Comparison of ENCODE assay signal across 1 cellular context in the genomic region with DNA sequence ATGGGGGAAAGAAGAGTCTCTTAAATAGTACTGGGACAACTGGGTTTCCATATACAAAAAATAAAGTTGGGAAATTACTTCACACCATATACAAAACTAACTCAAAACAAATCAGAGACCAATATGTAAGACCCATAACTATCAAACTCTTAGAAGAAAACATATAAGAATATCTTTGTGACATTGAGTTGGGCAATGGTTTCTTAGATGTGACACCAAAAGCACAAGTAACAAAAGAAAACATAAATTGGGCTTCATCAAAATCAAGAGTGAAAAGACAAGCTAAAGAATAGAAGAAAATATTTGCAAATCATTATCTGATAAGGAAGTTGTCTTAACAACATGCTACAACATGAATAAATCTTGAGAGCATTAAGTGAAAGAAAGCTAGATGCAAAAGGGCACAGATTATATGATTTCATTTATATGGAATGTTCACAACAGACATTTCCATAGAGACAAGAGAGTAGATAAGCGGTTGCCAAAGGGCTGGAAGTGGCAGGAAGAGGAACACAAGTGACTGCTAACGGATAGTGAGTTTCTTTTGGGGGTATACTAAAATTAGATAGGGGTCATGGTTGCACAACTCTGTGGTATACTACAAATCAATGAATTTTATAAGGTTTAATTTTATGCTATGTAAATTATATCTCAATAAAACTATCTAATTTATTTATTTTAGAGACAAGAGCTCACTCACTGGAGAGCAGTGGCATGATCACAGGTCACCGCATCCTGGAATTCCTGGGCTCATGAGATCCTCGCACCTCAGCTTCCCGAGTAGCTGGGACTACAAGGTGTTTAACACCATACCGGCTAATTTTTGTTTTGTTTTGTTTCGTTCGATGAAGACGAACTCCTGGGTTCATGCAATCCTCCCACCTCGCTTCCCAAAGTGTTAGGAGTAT.
TF ChIP-seq lines count a peak whose summit lies in the region.

No MANE protein-coding gene starts in this region.

TF ChIP-seq in HEK293, 187 proteins besides CTCF, POLR2A, EP300 and RAD21 (continued from another document and continues in another):
- TF ChIP-seq ZNF621 (tag by site-specific recombination; IDR thresholded peaks at IDR 0.05) = no peak
- TF ChIP-seq, protein P1, sequence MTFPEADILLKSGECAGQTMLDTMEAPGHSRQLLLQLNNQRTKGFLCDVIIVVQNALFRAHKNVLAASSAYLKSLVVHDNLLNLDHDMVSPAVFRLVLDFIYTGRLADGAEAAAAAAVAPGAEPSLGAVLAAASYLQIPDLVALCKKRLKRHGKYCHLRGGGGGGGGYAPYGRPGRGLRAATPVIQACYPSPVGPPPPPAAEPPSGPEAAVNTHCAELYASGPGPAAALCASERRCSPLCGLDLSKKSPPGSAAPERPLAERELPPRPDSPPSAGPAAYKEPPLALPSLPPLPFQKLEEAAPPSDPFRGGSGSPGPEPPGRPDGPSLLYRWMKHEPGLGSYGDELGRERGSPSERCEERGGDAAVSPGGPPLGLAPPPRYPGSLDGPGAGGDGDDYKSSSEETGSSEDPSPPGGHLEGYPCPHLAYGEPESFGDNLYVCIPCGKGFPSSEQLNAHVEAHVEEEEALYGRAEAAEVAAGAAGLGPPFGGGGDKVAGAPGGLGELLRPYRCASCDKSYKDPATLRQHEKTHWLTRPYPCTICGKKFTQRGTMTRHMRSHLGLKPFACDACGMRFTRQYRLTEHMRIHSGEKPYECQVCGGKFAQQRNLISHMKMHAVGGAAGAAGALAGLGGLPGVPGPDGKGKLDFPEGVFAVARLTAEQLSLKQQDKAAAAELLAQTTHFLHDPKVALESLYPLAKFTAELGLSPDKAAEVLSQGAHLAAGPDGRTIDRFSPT (tag by site-specific recombination; IDR thresholded peaks at IDR 0.05) = 0 out of 2 replicates have a peak, but pooled peaks have one; percentile 43
- no peak for TF ChIP-seq YY1 (tag by site-specific recombination; IDR thresholded peaks at IDR 0.05)
- no peak for TF ChIP-seq ZNF37A (tag by site-specific recombination; IDR thresholded peaks at IDR 0.05)
- no peak for TF ChIP-seq BCL11B (tag by site-specific recombination; IDR thresholded peaks at IDR 0.05; ENCODE audit: low read depth)
- no peak for TF ChIP-seq MYNN (tag by site-specific recombination; IDR thresholded peaks at IDR 0.05; ENCODE audit: borderline replicate concordance)
- TF ChIP-seq BCL11A (tag by site-specific recombination; IDR thresholded peaks at IDR 0.05; ENCODE audit: low read depth) = no peak; the same call in 1 of the 2 replicates
- TF ChIP-seq ZNF664 (tag by site-specific recombination; IDR thresholded peaks at IDR 0.05) = peak; percentile 94
- TF ChIP-seq, protein P2, sequence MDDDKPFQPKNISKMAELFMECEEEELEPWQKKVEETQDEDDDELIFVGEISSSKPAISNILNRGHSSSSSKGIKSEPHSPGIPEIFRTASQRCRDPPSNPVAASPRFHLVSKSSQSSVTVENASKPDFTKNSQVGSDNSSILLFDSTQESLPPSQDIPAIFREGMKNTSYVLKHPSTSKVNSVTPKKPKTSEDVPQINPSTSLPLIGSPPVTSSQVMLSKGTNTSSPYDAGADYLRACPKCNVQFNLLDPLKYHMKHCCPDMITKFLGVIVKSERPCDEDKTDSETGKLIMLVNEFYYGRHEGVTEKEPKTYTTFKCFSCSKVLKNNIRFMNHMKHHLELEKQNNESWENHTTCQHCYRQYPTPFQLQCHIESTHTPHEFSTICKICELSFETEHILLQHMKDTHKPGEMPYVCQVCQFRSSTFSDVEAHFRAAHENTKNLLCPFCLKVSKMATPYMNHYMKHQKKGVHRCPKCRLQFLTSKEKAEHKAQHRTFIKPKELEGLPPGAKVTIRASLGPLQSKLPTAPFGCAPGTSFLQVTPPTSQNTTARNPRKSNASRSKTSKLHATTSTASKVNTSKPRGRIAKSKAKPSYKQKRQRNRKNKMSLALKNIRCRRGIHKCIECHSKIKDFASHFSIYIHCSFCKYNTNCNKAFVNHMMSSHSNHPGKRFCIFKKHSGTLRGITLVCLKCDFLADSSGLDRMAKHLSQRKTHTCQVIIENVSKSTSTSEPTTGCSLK (tag by site-specific recombination; IDR thresholded peaks at IDR 0.05) = no peak
- TF ChIP-seq ZNF174 (tag by site-specific recombination; IDR thresholded peaks at IDR 0.05) = no peak
- no peak for TF ChIP-seq ZNF660 (tag by site-specific recombination; IDR thresholded peaks at IDR 0.05)
- TF ChIP-seq, protein P3, sequence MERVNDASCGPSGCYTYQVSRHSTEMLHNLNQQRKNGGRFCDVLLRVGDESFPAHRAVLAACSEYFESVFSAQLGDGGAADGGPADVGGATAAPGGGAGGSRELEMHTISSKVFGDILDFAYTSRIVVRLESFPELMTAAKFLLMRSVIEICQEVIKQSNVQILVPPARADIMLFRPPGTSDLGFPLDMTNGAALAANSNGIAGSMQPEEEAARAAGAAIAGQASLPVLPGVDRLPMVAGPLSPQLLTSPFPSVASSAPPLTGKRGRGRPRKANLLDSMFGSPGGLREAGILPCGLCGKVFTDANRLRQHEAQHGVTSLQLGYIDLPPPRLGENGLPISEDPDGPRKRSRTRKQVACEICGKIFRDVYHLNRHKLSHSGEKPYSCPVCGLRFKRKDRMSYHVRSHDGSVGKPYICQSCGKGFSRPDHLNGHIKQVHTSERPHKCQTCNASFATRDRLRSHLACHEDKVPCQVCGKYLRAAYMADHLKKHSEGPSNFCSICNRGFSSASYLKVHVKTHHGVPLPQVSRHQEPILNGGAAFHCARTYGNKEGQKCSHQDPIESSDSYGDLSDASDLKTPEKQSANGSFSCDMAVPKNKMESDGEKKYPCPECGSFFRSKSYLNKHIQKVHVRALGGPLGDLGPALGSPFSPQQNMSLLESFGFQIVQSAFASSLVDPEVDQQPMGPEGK (tag by site-specific recombination; IDR thresholded peaks at IDR 0.05) = no peak
- TF ChIP-seq, protein P4, sequence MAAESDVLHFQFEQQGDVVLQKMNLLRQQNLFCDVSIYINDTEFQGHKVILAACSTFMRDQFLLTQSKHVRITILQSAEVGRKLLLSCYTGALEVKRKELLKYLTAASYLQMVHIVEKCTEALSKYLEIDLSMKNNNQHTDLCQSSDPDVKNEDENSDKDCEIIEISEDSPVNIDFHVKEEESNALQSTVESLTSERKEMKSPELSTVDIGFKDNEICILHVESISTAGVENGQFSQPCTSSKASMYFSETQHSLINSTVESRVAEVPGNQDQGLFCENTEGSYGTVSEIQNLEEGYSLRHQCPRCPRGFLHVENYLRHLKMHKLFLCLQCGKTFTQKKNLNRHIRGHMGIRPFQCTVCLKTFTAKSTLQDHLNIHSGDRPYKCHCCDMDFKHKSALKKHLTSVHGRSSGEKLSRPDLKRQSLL (tag by site-specific recombination; IDR thresholded peaks at IDR 0.05) = no peak
- TF ChIP-seq, protein P5, sequence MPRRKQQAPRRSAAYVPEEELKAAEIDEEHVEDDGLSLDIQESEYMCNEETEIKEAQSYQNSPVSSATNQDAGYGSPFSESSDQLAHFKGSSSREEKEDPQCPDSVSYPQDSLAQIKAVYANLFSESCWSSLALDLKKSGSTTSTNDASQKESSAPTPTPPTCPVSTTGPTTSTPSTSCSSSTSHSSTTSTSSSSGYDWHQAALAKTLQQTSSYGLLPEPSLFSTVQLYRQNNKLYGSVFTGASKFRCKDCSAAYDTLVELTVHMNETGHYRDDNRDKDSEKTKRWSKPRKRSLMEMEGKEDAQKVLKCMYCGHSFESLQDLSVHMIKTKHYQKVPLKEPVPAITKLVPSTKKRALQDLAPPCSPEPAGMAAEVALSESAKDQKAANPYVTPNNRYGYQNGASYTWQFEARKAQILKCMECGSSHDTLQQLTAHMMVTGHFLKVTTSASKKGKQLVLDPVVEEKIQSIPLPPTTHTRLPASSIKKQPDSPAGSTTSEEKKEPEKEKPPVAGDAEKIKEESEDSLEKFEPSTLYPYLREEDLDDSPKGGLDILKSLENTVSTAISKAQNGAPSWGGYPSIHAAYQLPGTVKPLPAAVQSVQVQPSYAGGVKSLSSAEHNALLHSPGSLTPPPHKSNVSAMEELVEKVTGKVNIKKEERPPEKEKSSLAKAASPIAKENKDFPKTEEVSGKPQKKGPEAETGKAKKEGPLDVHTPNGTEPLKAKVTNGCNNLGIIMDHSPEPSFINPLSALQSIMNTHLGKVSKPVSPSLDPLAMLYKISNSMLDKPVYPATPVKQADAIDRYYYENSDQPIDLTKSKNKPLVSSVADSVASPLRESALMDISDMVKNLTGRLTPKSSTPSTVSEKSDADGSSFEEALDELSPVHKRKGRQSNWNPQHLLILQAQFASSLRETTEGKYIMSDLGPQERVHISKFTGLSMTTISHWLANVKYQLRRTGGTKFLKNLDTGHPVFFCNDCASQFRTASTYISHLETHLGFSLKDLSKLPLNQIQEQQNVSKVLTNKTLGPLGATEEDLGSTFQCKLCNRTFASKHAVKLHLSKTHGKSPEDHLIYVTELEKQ (tag by site-specific recombination; IDR thresholded peaks at IDR 0.05; ENCODE audit: borderline replicate concordance) = no peak
- TF ChIP-seq ZSCAN30 (tag by site-specific recombination; IDR thresholded peaks at IDR 0.05) = no peak
- TF ChIP-seq ZNF791 (tag by site-specific recombination; IDR thresholded peaks at IDR 0.05) = no peak
- TF ChIP-seq GLI2 (tag by site-specific recombination; IDR thresholded peaks at IDR 0.05; ENCODE audit: borderline replicate concordance, low read depth) = no peak
- TF ChIP-seq ZNF560 (tag by site-specific recombination; IDR thresholded peaks at IDR 0.05; ENCODE audit: borderline replicate concordance) = no peak
- no peak for TF ChIP-seq KLF1 (tag by site-specific recombination; IDR thresholded peaks at IDR 0.05)
- TF ChIP-seq KLF8 (tag by site-specific recombination; IDR thresholded peaks at IDR 0.05) = no peak
- TF ChIP-seq GLIS1 (tag by site-specific recombination; IDR thresholded peaks at IDR 0.05) = no peak
- TF ChIP-seq ZNF473 (tag by site-specific recombination; IDR thresholded peaks at IDR 0.05) = no peak
- TF ChIP-seq ZNF423 (tag by site-specific recombination; IDR thresholded peaks at IDR 0.05) = no peak
- TF ChIP-seq ZBTB17 (tag by site-specific recombination; IDR thresholded peaks at IDR 0.05) = peak; percentile 78
- no peak for TF ChIP-seq KLF7 (tag by site-specific recombination; IDR thresholded peaks at IDR 0.05; ENCODE audit: borderline replicate concordance)
- TF ChIP-seq ZNF223 (tag by site-specific recombination; IDR thresholded peaks at IDR 0.05) = no peak
- TF ChIP-seq ZNF138 (tag by site-specific recombination; IDR thresholded peaks at IDR 0.05; ENCODE audit: borderline replicate concordance) = no peak
- no peak for TF ChIP-seq ZNF830 (tag by site-specific recombination; IDR thresholded peaks at IDR 0.05; ENCODE audit: low read depth)
- TF ChIP-seq, protein P6, sequence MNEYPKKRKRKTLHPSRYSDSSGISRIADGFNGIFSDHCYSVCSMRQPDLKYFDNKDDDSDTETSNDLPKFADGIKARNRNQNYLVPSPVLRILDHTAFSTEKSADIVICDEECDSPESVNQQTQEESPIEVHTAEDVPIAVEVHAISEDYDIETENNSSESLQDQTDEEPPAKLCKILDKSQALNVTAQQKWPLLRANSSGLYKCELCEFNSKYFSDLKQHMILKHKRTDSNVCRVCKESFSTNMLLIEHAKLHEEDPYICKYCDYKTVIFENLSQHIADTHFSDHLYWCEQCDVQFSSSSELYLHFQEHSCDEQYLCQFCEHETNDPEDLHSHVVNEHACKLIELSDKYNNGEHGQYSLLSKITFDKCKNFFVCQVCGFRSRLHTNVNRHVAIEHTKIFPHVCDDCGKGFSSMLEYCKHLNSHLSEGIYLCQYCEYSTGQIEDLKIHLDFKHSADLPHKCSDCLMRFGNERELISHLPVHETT (tag by site-specific recombination; IDR thresholded peaks at IDR 0.05) = no peak; the same call in 1 of the 2 replicates
- no peak for TF ChIP-seq ZNF701 (tag by site-specific recombination; IDR thresholded peaks at IDR 0.05)
- no peak for TF ChIP-seq TCF7L2 (IDR thresholded peaks at IDR 0.05; ENCODE audit: borderline replicate concordance, low read depth, low read length)
- TF ChIP-seq ZEB2 (tag by site-specific recombination; IDR thresholded peaks at IDR 0.05) = peak; percentile 63; the same call in 1 of the 2 replicates
- TF ChIP-seq ZNF785 (tag by site-specific recombination; IDR thresholded peaks at IDR 0.05) = no peak
- no peak; the same call in 1 of the 2 replicates for TF ChIP-seq ZXDB (tag by site-specific recombination; IDR thresholded peaks at IDR 0.05)
- no peak for TF ChIP-seq ZNF776 (tag by site-specific recombination; IDR thresholded peaks at IDR 0.05; ENCODE audit: borderline replicate concordance)
- peak; percentile 73; the same call in 1 of the 2 replicates for TF ChIP-seq PRDM1 (tag by site-specific recombination; IDR thresholded peaks at IDR 0.05)
- no peak for TF ChIP-seq ZNF221 (tag by site-specific recombination; IDR thresholded peaks at IDR 0.05; ENCODE audit: borderline replicate concordance)
- no peak for TF ChIP-seq ZNF121 (tag by site-specific recombination; IDR thresholded peaks at IDR 0.05)
- no peak for TF ChIP-seq EGR2 (tag by site-specific recombination; IDR thresholded peaks at IDR 0.05; ENCODE audit: low read depth)
- TF ChIP-seq, protein P7, sequence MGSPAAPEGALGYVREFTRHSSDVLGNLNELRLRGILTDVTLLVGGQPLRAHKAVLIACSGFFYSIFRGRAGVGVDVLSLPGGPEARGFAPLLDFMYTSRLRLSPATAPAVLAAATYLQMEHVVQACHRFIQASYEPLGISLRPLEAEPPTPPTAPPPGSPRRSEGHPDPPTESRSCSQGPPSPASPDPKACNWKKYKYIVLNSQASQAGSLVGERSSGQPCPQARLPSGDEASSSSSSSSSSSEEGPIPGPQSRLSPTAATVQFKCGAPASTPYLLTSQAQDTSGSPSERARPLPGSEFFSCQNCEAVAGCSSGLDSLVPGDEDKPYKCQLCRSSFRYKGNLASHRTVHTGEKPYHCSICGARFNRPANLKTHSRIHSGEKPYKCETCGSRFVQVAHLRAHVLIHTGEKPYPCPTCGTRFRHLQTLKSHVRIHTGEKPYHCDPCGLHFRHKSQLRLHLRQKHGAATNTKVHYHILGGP (tag by site-specific recombination; IDR thresholded peaks at IDR 0.05) = no peak
- TF ChIP-seq KLF10 (tag by site-specific recombination; IDR thresholded peaks at IDR 0.05) = no peak
- TF ChIP-seq, protein P8, sequence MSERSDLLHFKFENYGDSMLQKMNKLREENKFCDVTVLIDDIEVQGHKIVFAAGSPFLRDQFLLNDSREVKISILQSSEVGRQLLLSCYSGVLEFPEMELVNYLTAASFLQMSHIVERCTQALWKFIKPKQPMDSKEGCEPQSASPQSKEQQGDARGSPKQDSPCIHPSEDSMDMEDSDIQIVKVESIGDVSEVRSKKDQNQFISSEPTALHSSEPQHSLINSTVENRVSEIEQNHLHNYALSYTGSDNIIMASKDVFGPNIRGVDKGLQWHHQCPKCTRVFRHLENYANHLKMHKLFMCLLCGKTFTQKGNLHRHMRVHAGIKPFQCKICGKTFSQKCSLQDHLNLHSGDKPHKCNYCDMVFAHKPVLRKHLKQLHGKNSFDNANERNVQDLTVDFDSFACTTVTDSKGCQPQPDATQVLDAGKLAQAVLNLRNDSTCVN (tag by site-specific recombination; optimal IDR thresholded peaks at IDR 0.05) = no peak
- TF ChIP-seq, protein P9, sequence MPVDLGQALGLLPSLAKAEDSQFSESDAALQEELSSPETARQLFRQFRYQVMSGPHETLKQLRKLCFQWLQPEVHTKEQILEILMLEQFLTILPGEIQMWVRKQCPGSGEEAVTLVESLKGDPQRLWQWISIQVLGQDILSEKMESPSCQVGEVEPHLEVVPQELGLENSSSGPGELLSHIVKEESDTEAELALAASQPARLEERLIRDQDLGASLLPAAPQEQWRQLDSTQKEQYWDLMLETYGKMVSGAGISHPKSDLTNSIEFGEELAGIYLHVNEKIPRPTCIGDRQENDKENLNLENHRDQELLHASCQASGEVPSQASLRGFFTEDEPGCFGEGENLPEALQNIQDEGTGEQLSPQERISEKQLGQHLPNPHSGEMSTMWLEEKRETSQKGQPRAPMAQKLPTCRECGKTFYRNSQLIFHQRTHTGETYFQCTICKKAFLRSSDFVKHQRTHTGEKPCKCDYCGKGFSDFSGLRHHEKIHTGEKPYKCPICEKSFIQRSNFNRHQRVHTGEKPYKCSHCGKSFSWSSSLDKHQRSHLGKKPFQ (tag by site-specific recombination; IDR thresholded peaks at IDR 0.05) = no peak
- no peak for TF ChIP-seq ZBTB1 (tag by site-specific recombination; IDR thresholded peaks at IDR 0.05)
